Comparison of ENCODE assay signal across 8 cellular contexts in the genomic region with DNA sequence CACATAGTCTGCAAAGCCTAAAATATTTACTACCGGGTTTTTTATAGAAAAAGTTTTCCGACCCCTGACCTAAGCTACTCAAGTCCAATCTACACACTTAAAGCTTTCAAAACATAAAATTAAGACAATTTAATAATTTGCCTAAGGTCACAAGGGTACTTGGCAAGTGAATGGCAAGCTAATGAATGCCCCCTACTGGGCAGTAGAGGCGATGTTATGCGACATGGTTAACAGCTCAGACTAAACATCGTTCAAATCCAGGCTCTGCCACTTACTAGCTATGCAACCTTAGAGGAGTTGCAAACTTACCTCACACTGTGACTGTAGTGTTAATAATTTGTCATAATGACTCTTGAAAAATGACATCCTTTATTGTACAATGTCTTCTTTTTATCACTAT.
DNase-seq lines count a peak whose midpoint lies in the region; ATAC-seq, FAIRE-seq and TF ChIP-seq lines count a peak whose summit lies in the region.

No MANE protein-coding gene starts in this region.

- peak; percentile 16 for DNase-seq in AG10803 (ENCODE audit: low read depth)
- peak; percentile 50 for DNase-seq in HCT116 (ENCODE audit: low read depth, low spot score)
- peak; percentile 48 for DNase-seq in NCI-H748 treated with DMSO at 0.1 percent for 48 hours (lab: John Stamatoyannopoulos, UW)
- DNase-seq in choroid plexus epithelial cell (ENCODE audit: low read depth), result peak; percentile 79
- DNase-seq in mesothelial cell of epicardium (ENCODE audit: low spot score in 2 of 2, unreplicated experiment in 2 of 2), result no peak
- no peak for DNase-seq in GM12892 (ENCODE audit: insufficient read length)
- no peak for DNase-seq in stimulated activated naive CD4-positive, alpha-beta T cell (lab: John Stamatoyannopoulos, UW)
- no peak for DNase-seq in NCI-H1436 treated with DMSO at 0.1 percent for 48 hours (lab: John Stamatoyannopoulos, UW)

- no peaks in the 10 kb centered on the region for H3K9me2 ChIP-seq in HCT116 (ENCODE audit: insufficient read depth)

- peaks cover 30% of the 10 kb centered on the region for H3K27me3 Mint-ChIP-seq in mesothelial cell of epicardium (ENCODE audit: low read depth)

- H4K20me1 ChIP-seq in HCT116 (ENCODE audit: insufficient read depth), result no peaks in the 10 kb centered on the region

- H3K79me2 ChIP-seq in HCT116 (ENCODE audit: insufficient read depth, low read length), result no peaks in the 10 kb centered on the region

- H3K27ac Mint-ChIP-seq in mesothelial cell of epicardium, result no peak overlapping the region

- H3K4me1 Mint-ChIP-seq in mesothelial cell of epicardium, result peaks cover 28% of the 10 kb centered on the region

- POLR2A ChIA-PET in HCT116 (lab: Charles Lee), result interaction anchor here (1.5 kb wide), 1 partner anchor 484 kb away, joined by 5 read pairs; no protein-coding TSS in a partner anchor

- RAD21 ChIA-PET in HCT116 (lab: Charles Lee; ENCODE audit: low non-redundant PET in 1 of 2, low total read pairs in 2 of 2, uncharacterized antibody in 2 of 2, unreplicated experiment in 2 of 2), result interaction anchor here (1.3 to 1.9 kb wide), 2 partner anchors 484 kb away, joined by 12 to 15 read pairs; no protein-coding TSS in a partner anchor

- TF ChIP-seq POLR2A in HCT116 (IDR thresholded peaks at IDR 0.05; ENCODE audit: borderline replicate concordance, extremely low read depth, insufficient read depth, insufficient read length), result no peak
- TF ChIP-seq POLR2A in GM12892 (IDR thresholded peaks at IDR 0.05; ENCODE audit: low read depth, low read length), result no peak

- intact Hi-C loops in HCT116 (cut with micrococcal nuclease), result loop anchor here (1.0 to 5.0 kb wide), 3 partner anchors 484 to 794 kb away; no protein-coding TSS in a partner anchor

- no peak overlapping the region for H3K9ac ChIP-seq in HCT116 (ENCODE audit: low read length)

- CTCF ChIA-PET in HCT116 (lab: Charles Lee), result interaction anchor here (0.6 to 2.8 kb wide), 14 partner anchors 10 to 794 kb away, joined by 3 to 58 read pairs (median 4); no protein-coding TSS in a partner anchor

- H3K36me3 ChIP-seq in HCT116 (ENCODE audit: control insufficient read depth in 1 of 2, insufficient read depth in 2 of 2, low read length in 2 of 2), result no peaks in the 10 kb centered on the region

- no peaks in the 10 kb centered on the region for H3K36me3 Mint-ChIP-seq in mesothelial cell of epicardium

- no TSS peak for BruUV-seq in HCT116 (replicated peaks; lab: Mats Ljungman, UMichigan)

- H3K4me3 ChIP-seq in AG10803 (ENCODE audit: low read length), result no peak overlapping the region
- H3K4me3 ChIP-seq in HCT116 (replicated peaks in 1 of 2; ENCODE audit: low read depth in 1 of 2, low read length in 2 of 2), result no peak overlapping the region
- H3K4me3 ChIP-seq in choroid plexus epithelial cell (ENCODE audit: low read depth, low read length), result no peak overlapping the region

- H3K9me3 ChIP-seq in HCT116 (ENCODE audit: control insufficient read depth in 1 of 2, insufficient read depth in 1 of 2, low read depth in 1 of 2, low read length in 2 of 2), result no peaks in the 10 kb centered on the region

- H3K4me1 ChIP-seq in HCT116 (ENCODE audit: control insufficient read depth in 1 of 2, insufficient read depth in 2 of 2, low read length in 2 of 2), result no peaks in the 10 kb centered on the region

- ATAC-seq in HCT116, result peak; percentile 92

- H2AFZ ChIP-seq in HCT116 (ENCODE audit: low read depth, low read length, poor library complexity, severe bottlenecking), result no peak overlapping the region

- TF ChIP-seq CTCF in AG10803 (conservative IDR thresholded peaks at IDR 0.05; ENCODE audit: low read length) (peak; percentile 62), HCT116 (IDR thresholded peaks at IDR 0.05 in 2 of 3, conservative IDR thresholded peaks at IDR 0.05 in 1 of 3; ENCODE audit: borderline replicate concordance in 1 of 3, insufficient read depth in 1 of 3, low read depth in 2 of 3, low read length in 2 of 3) (peak; percentile 55 to 77 (median 67); a peak in 5 of 6 replicates), choroid plexus epithelial cell (conservative IDR thresholded peaks at IDR 0.05; ENCODE audit: low read depth, low read length) (peak; percentile 82), mesothelial cell of epicardium (IDR thresholded peaks at IDR 0.05; ENCODE audit: unreplicated experiment) (peak; percentile 28)

- peaks cover 16% of the 10 kb centered on the region for H3K27me3 ChIP-seq in HCT116 (ENCODE audit: insufficient read depth, low read length)

- no peak overlapping the region for H3K4me3 Mint-ChIP-seq in mesothelial cell of epicardium

- peaks cover 5% of the 10 kb centered on the region for H3K9me3 Mint-ChIP-seq in mesothelial cell of epicardium

- no peak overlapping the region for H3K4me2 ChIP-seq in HCT116 (ENCODE audit: low read length)

- FAIRE-seq in GM12892 (lab: Jason Lieb, UNC), result no peak

- H3K27ac ChIP-seq in HCT116 (ENCODE audit: low read depth, low read length), result no peak overlapping the region

- TF ChIP-seq RAD21 in HCT116 (IDR thresholded peaks at IDR 0.05; ENCODE audit: low read depth), result peak; percentile 81

TF ChIP-seq in HCT116, 20 proteins besides CTCF, POLR2A, EP300 and RAD21:
- TF ChIP-seq EGR1 (IDR thresholded peaks at IDR 0.05; ENCODE audit: low read depth) (no peak), EZH2 (IDR thresholded peaks at IDR 0.05) (no peak), SRF (IDR thresholded peaks at IDR 0.05; ENCODE audit: low read depth) (no peak), CBX3 (IDR thresholded peaks at IDR 0.05; ENCODE audit: low read depth) (no peak), JUND (IDR thresholded peaks at IDR 0.05) (no peak), CEBPB (IDR thresholded peaks at IDR 0.05; ENCODE audit: low read depth) (no peak), SIN3A (IDR thresholded peaks at IDR 0.05; ENCODE audit: low read depth) (no peak), FOSL1 (IDR thresholded peaks at IDR 0.05; ENCODE audit: low read depth) (no peak), POLR2AphosphoS5 (IDR thresholded peaks at IDR 0.05; ENCODE audit: low read depth, low read length) (no peak), YY1 (IDR thresholded peaks at IDR 0.05; ENCODE audit: extremely low read depth, insufficient replicate concordance, low read depth, low read length) (no peak), ZFX (IDR thresholded peaks at IDR 0.05) (no peak), SP1 (IDR thresholded peaks at IDR 0.05; ENCODE audit: low read depth) (no peak), TCF7L2 (IDR thresholded peaks at IDR 0.05; ENCODE audit: borderline replicate concordance, extremely low read depth, insufficient read depth, insufficient read length) (no peak)
- TF ChIP-seq, protein P1, sequence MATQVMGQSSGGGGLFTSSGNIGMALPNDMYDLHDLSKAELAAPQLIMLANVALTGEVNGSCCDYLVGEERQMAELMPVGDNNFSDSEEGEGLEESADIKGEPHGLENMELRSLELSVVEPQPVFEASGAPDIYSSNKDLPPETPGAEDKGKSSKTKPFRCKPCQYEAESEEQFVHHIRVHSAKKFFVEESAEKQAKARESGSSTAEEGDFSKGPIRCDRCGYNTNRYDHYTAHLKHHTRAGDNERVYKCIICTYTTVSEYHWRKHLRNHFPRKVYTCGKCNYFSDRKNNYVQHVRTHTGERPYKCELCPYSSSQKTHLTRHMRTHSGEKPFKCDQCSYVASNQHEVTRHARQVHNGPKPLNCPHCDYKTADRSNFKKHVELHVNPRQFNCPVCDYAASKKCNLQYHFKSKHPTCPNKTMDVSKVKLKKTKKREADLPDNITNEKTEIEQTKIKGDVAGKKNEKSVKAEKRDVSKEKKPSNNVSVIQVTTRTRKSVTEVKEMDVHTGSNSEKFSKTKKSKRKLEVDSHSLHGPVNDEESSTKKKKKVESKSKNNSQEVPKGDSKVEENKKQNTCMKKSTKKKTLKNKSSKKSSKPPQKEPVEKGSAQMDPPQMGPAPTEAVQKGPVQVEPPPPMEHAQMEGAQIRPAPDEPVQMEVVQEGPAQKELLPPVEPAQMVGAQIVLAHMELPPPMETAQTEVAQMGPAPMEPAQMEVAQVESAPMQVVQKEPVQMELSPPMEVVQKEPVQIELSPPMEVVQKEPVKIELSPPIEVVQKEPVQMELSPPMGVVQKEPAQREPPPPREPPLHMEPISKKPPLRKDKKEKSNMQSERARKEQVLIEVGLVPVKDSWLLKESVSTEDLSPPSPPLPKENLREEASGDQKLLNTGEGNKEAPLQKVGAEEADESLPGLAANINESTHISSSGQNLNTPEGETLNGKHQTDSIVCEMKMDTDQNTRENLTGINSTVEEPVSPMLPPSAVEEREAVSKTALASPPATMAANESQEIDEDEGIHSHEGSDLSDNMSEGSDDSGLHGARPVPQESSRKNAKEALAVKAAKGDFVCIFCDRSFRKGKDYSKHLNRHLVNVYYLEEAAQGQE (IDR thresholded peaks at IDR 0.05; ENCODE audit: low read depth), result no peak
- TF ChIP-seq, protein P2, sequence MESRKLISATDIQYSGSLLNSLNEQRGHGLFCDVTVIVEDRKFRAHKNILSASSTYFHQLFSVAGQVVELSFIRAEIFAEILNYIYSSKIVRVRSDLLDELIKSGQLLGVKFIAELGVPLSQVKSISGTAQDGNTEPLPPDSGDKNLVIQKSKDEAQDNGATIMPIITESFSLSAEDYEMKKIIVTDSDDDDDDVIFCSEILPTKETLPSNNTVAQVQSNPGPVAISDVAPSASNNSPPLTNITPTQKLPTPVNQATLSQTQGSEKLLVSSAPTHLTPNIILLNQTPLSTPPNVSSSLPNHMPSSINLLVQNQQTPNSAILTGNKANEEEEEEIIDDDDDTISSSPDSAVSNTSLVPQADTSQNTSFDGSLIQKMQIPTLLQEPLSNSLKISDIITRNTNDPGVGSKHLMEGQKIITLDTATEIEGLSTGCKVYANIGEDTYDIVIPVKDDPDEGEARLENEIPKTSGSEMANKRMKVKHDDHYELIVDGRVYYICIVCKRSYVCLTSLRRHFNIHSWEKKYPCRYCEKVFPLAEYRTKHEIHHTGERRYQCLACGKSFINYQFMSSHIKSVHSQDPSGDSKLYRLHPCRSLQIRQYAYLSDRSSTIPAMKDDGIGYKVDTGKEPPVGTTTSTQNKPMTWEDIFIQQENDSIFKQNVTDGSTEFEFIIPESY (IDR thresholded peaks at IDR 0.05; ENCODE audit: extremely low read depth, insufficient replicate concordance, low read length), result no peak
- TF ChIP-seq, protein P3, sequence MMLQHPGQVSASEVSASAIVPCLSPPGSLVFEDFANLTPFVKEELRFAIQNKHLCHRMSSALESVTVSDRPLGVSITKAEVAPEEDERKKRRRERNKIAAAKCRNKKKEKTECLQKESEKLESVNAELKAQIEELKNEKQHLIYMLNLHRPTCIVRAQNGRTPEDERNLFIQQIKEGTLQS (IDR thresholded peaks at IDR 0.05), result no peak
TF ChIP-seq in HCT116: peak in this region for 0.

Comparison
In these comparisons a context has a peak if more than half of its experiments do, and no peak if none do; other contexts are left out.
1. DNase-seq: peak in AG10803 (single experiment), HCT116 (single experiment), NCI-H748 treated with DMSO at 0.1 percent for 48 hours (single experiment) and choroid plexus epithelial cell (single experiment); none in mesothelial cell of epicardium (0 of 2), GM12892 (single experiment), stimulated activated naive CD4-positive, alpha-beta T cell (0 of 6) and NCI-H1436 treated with DMSO at 0.1 percent for 48 hours (single experiment).
2. CTCF ChIP-seq: peak in every context shown above with its lines; median percentile 82 in choroid plexus epithelial cell; 67 in HCT116; 62 in AG10803; 28 in mesothelial cell of epicardium.